30 cellular contexts compared by ENCODE assay signal in genomic region chr10:97393034-97393573, GRCh38. TPM values are rescaled to one million over a fixed set of nuclear protein-coding genes. Genes with fewer than 3 reads are reported as not detected.
DNase-seq lines count a peak whose midpoint lies in the region; ATAC-seq, FAIRE-seq and TF ChIP-seq lines count a peak whose summit lies in the region.
"Had no signal": no experiment of that assay in that cellular context is flagged by ENCODE, and none has a peak within 500 bp of the region (broad histone marks: within the 10 kb centered on the region; RNA-seq: fewer than 3 reads in every experiment).

No MANE protein-coding gene starts in this region.

- no peak for TF ChIP-seq CTCF in K562 (IDR thresholded peaks at IDR 0.05 in 2 of 3, conservative IDR thresholded peaks at IDR 0.05 in 1 of 3; ENCODE audit: insufficient read depth in 2 of 3, low read depth in 1 of 3, low read length in 3 of 3)

- WGBS in K562 (ENCODE audit: insufficient coverage, low coverage, missing lambda C conversion rate) = 94% methylated on average over 7 of the region's 8 CpGs

- no peaks in the 10 kb centered on the region for H3K79me2 ChIP-seq in K562 (ENCODE audit: control insufficient read depth, insufficient read depth, low read length)

- peaks cover 68% of the 10 kb centered on the region; the same call in 2 of the 3 replicates for H3K36me3 ChIP-seq in K562 (ENCODE audit: control insufficient read depth, insufficient read depth, low read length)

- no peaks in the 10 kb centered on the region for H3K27me3 ChIP-seq in K562 (ENCODE audit: control insufficient read depth in 2 of 2, insufficient read depth in 2 of 2, low read length in 2 of 2)
- H3K27me3 ChIP-seq: SJCRH30 had no signal

- no peaks in the 10 kb centered on the region for H3K9me1 ChIP-seq in K562 (ENCODE audit: control insufficient read depth, insufficient read depth, low read length)

- no peak for FAIRE-seq in K562 (lab: Jason Lieb, UNC)

- no peak for ATAC-seq in activated naive CD4-positive, alpha-beta T cell treated with anti-CD3 and anti-CD28 coated beads, Interleukin-2, amount 50 U/mL, for 72 hours
- ATAC-seq in K562 (no peak), GM19467 (IDR thresholded peaks at IDR 0.05; ENCODE audit: unreplicated experiment) (no peak)
- no peak for ATAC-seq in stimulated activated effector memory CD8-positive, alpha-beta T cell treated with anti-CD3 and anti-CD28 coated beads, Interleukin-12 subunit alpha, Interleukin-12 subunit beta, amount 100 ng/mL, for 72 hours
- ATAC-seq: GM23338, PC-3, Right ventricle myocardium inferior had no signal

- DNase-seq in T-helper 1 cell (no peak), K562 (ENCODE audit: extremely low read depth in 1 of 4, low spot score in 3 of 4) (no peak), DMS 273 treated with DMSO at 0.1 percent for 48 hours (lab: John Stamatoyannopoulos, UW) (no peak)
- DNase-seq in activated naive CD4-positive, alpha-beta T cell treated with anti-CD3 and anti-CD28 coated beads, Interleukin-2, amount 50 U/mL, for 72 hours (ENCODE audit: low spot score in 2 of 2) = no peak
- DNase-seq in activated naive CD4-positive, alpha-beta T cell treated with anti-CD3 and anti-CD28 coated beads, Interleukin-2, amount 50 U/mL, for 16 hours = no peak
- no peak for DNase-seq in stimulated activated effector memory CD8-positive, alpha-beta T cell treated with anti-CD3 and anti-CD28 coated beads, Interleukin-12 subunit alpha, Interleukin-12 subunit beta, amount 100 ng/mL, for 72 hours (ENCODE audit: low spot score in 2 of 2)
- DNase-seq: CD8-positive, alpha-beta memory T cell; DMS153; DND-41; H9; HFFc6; IMR-90; NCI-H1048; NCI-H1417; NCI-H1694; NCI-H2029 treated with DMSO at 0.1 percent for 48 hours; NCI-H446 treated with DMSO at 0.1 percent for 48 hours; NCI-H526; NCI-H82; NK-92 treated with Interleukin-12 subunit alpha and Interleukin-12 subunit beta, amount 100 ng/mL, for 24 hours; PC-3; SJCRH30 had no signal

- TF ChIP-seq RAD21 in K562 (CRISPR knock-in tag; conservative IDR thresholded peaks at IDR 0.05 in 1 of 2, IDR thresholded peaks at IDR 0.05 in 1 of 2) = no peak

- POLR2A ChIA-PET in K562 (lab: Yijun Ruan, JAX) = no interaction called here

- intact Hi-C loops in K562 (cut with micrococcal nuclease) = no loop called here

- BruUV-seq in K562 (replicated peaks; lab: Mats Ljungman, UMichigan) = TSS peak; percentile 22

- H3K9me3 ChIP-seq in K562 (replicated peaks; ENCODE audit: control insufficient read depth, insufficient read depth, low read depth, low read length) = no peaks in the 10 kb centered on the region
- H3K9me3 ChIP-seq: SJCRH30 had no signal

- H3K4me3 ChIP-seq in K562 = no peak overlapping the region
- H3K4me3 ChIP-seq: GM23338, SJCRH30 had no signal

- peaks cover 18% of the 10 kb centered on the region for H3K36me3 Mint-ChIP-seq in T-helper 1 cell treated with Interleukin-12 subunit alpha and Interleukin-12 subunit beta and Interleukin-4 antibody, amounts not matched to agents 30 μg/mL and 1 μg/mL, for 36 hours (ENCODE audit: low read depth)
- H3K36me3 Mint-ChIP-seq in activated naive CD4-positive, alpha-beta T cell treated with anti-CD3 and anti-CD28 coated beads, Interleukin-2, amount 50 U/mL, for 72 hours = peaks cover 13 to 22% of the 10 kb centered on the region in 2 donors
- peaks cover 91% of the 10 kb centered on the region for H3K36me3 Mint-ChIP-seq in stimulated activated effector memory CD8-positive, alpha-beta T cell treated with anti-CD3 and anti-CD28 coated beads, Interleukin-12 subunit alpha, Interleukin-12 subunit beta, amount 100 ng/mL, for 72 hours

- H3K4me2 ChIP-seq in K562 (ENCODE audit: insufficient read depth, low read length) = no peak overlapping the region
- H3K4me2 ChIP-seq: GM23338, KMS-11 had no signal

- no peak overlapping the region for H3K9ac ChIP-seq in K562 (ENCODE audit: insufficient read depth in 1 of 2, low read depth in 2 of 2, low read length in 2 of 2)
- H3K9ac ChIP-seq: KMS-11 had no signal

- no peaks in the 10 kb centered on the region for H4K20me1 ChIP-seq in K562 (replicated peaks; ENCODE audit: control insufficient read depth, insufficient read depth, low read length)

- TF ChIP-seq POLR2A in K562 (conservative IDR thresholded peaks at IDR 0.05) = no peak

- H3K27ac ChIP-seq in K562 (ENCODE audit: extremely low read depth, low read depth, low read length) = no peak overlapping the region
- H3K27ac ChIP-seq: 22Rv1, C4-2B, KMS-11, SJCRH30 had no signal

- no peak overlapping the region for H2AFZ ChIP-seq in K562 (ENCODE audit: low read depth, low read length)
- H2AFZ ChIP-seq: GM23338 had no signal

- no peak overlapping the region for H3K4me3 Mint-ChIP-seq in T-helper 1 cell treated with Interleukin-12 subunit alpha and Interleukin-12 subunit beta and Interleukin-4 antibody, amounts not matched to agents 30 μg/mL and 1 μg/mL, for 36 hours
- H3K4me3 Mint-ChIP-seq in stimulated activated effector memory CD8-positive, alpha-beta T cell treated with anti-CD3 and anti-CD28 coated beads, Interleukin-12 subunit alpha, Interleukin-12 subunit beta, amount 100 ng/mL, for 72 hours = no peak overlapping the region
- H3K4me3 Mint-ChIP-seq: B cell, GM23338, H9, HFFc6 had no signal

- H3K4me1 Mint-ChIP-seq in T-helper 1 cell treated with Interleukin-12 subunit alpha and Interleukin-12 subunit beta and Interleukin-4 antibody, amounts not matched to agents 30 μg/mL and 1 μg/mL, for 36 hours (ENCODE audit: low read depth) = peaks cover 5% of the 10 kb centered on the region
- no peaks in the 10 kb centered on the region for H3K4me1 Mint-ChIP-seq in stimulated activated effector memory CD8-positive, alpha-beta T cell treated with anti-CD3 and anti-CD28 coated beads, Interleukin-12 subunit alpha, Interleukin-12 subunit beta, amount 100 ng/mL, for 72 hours
- H3K4me1 Mint-ChIP-seq: B cell; CD8-positive, alpha-beta memory T cell; GM23338; H9 had no signal

- peak overlapping the region; percentile 45 for H3K27ac Mint-ChIP-seq in T-helper 1 cell treated with Interleukin-12 subunit alpha and Interleukin-12 subunit beta and Interleukin-4 antibody, amounts not matched to agents 30 μg/mL and 1 μg/mL, for 36 hours
- H3K27ac Mint-ChIP-seq in activated naive CD4-positive, alpha-beta T cell treated with anti-CD3 and anti-CD28 coated beads, Interleukin-2, amount 50 U/mL, for 72 hours = peak overlapping the region; percentile 41 to 88
- H3K27ac Mint-ChIP-seq in stimulated activated effector memory CD8-positive, alpha-beta T cell treated with anti-CD3 and anti-CD28 coated beads, Interleukin-12 subunit alpha, Interleukin-12 subunit beta, amount 100 ng/mL, for 72 hours = peak overlapping the region; percentile 57
- H3K27ac Mint-ChIP-seq: B cell, GM23338, HFFc6 had no signal

- H3K27me3 Mint-ChIP-seq in T-helper 1 cell treated with Interleukin-12 subunit alpha and Interleukin-12 subunit beta and Interleukin-4 antibody, amounts not matched to agents 30 μg/mL and 1 μg/mL, for 36 hours (ENCODE audit: low read depth) = no peaks in the 10 kb centered on the region
- H3K27me3 Mint-ChIP-seq: B cell; CD8-positive, alpha-beta memory T cell had no signal

- peaks cover 0 to 5% of the 10 kb centered on the region in 2 experiments; a peak in 2 of 5 replicates for H3K4me1 ChIP-seq in K562 (replicated peaks in 1 of 2; ENCODE audit: control insufficient read depth in 2 of 2, insufficient read depth in 2 of 2, low read length in 2 of 2)
- H3K4me1 ChIP-seq: SJCRH30 had no signal

- no peak for TF ChIP-seq EP300 in K562 (IDR thresholded peaks at IDR 0.05; ENCODE audit: low read length)

- CTCF ChIA-PET in K562 (lab: Yijun Ruan, JAX; ENCODE audit: low intra/inter-chr PET ratio) = no interaction called here

- H3K9me3 Mint-ChIP-seq in T-helper 1 cell treated with Interleukin-12 subunit alpha and Interleukin-12 subunit beta and Interleukin-4 antibody, amounts not matched to agents 30 μg/mL and 1 μg/mL, for 36 hours = no peaks in the 10 kb centered on the region
- no peaks in the 10 kb centered on the region for H3K9me3 Mint-ChIP-seq in activated naive CD4-positive, alpha-beta T cell treated with anti-CD3 and anti-CD28 coated beads, Interleukin-2, amount 50 U/mL, for 72 hours
- no peaks in the 10 kb centered on the region for H3K9me3 Mint-ChIP-seq in stimulated activated effector memory CD8-positive, alpha-beta T cell treated with anti-CD3 and anti-CD28 coated beads, Interleukin-12 subunit alpha, Interleukin-12 subunit beta, amount 100 ng/mL, for 72 hours
- H3K9me3 Mint-ChIP-seq: CD8-positive, alpha-beta memory T cell; GM23338; H9; HFFc6 had no signal

- in situ Hi-C loops in K562 (cut with MboI) = no loop called here

RNA-seq across cellular contexts. Expression of gene RRP12, which starts 8.0 kb away (rescaled TPM):
- 10 to 100 TPM; 41.4 to 43.1 TPM for total RNA-seq in activated naive CD4-positive, alpha-beta T cell treated with anti-CD3 and anti-CD28 coated beads, Interleukin-2, amount 50 U/mL, for 72 hours
- total RNA-seq in K562 (2011; cell fraction: chromatin; rRNA removed; ENCODE audit: low replicate concordance) = 54.2 and 134 TPM in 2 replicates
- 76.7 and 77.6 TPM in 2 replicates for total RNA-seq in K562 (2011; cell fraction: nucleolus; rRNA removed)
- 53.7 TPM in 2 replicates for total RNA-seq in K562 (2011; cell fraction: nucleoplasm; rRNA removed)
- total RNA-seq in K562 (2014; rRNA removed) = 34.7 and 50.5 TPM in 2 replicates
- 12.6 and 16.4 TPM in 2 replicates for total RNA-seq in K562 (2014; rRNA removed; fragmentation: Illumina TruSeq; extraction: Trizol)
- 21.8 and 25.4 TPM in 2 replicates for total RNA-seq in K562 (2015; rRNA removed; fragmentation: Illumina TruSeq; extraction: Trizol)
- total RNA-seq in K562 (2021) = 64.4 and 68.2 TPM in 2 replicates
- polyA plus RNA-seq in K562 (2011; rRNA removed) = 7.2 and 22.3 TPM in 2 replicates
- 6.5 and 7.3 TPM in 2 replicates for polyA plus RNA-seq in K562 (2011; cell fraction: cytosol; rRNA removed)
- polyA plus RNA-seq in K562 (2011; cell fraction: nucleus; rRNA removed) = 37.2 and 53.1 TPM in 2 replicates
- polyA plus RNA-seq in K562 (2012) = 24.9 and 37.3 TPM in 2 replicates
- 30.2 and 37.5 TPM in 2 replicates for polyA plus RNA-seq in K562 (2014; fragmentation: Illumina TruSeq; extraction: Trizol)
- polyA plus RNA-seq in K562 (2014; fragmentation: Nextera tagmentation; extraction: Ambion mirVana) = 1 to 10 TPM; 4.6 to 6.1 TPM
- 20.2 and 25.4 TPM in 2 replicates for polyA plus RNA-seq in K562 (2014; rRNA removed)
- 16.2 and 21.5 TPM in 2 replicates for polyA minus RNA-seq in K562 (2011; rRNA and poly(A)+ RNA removed)
- 29.1 and 31.1 TPM in 2 replicates for polyA minus RNA-seq in K562 (2011; cell fraction: cytosol; rRNA and poly(A)+ RNA removed)
- polyA minus RNA-seq in K562 (2011; cell fraction: nucleus; rRNA and poly(A)+ RNA removed) = 32.2 and 42.1 TPM in 2 replicates

RNA-seq across cellular contexts. Expression of gene PGAM1, which starts 32.9 kb away (rescaled TPM):
- 1,000 to 10,000 TPM in 1 of 2 donors, 100 to 1,000 TPM in 1; 610 to 1,410 TPM for total RNA-seq in activated naive CD4-positive, alpha-beta T cell treated with anti-CD3 and anti-CD28 coated beads, Interleukin-2, amount 50 U/mL, for 72 hours
- 49.1 and 72.3 TPM in 2 replicates for total RNA-seq in K562 (2011; cell fraction: chromatin; rRNA removed; ENCODE audit: low replicate concordance)
- total RNA-seq in K562 (2011; cell fraction: nucleolus; rRNA removed) = 111 and 126 TPM in 2 replicates
- total RNA-seq in K562 (2011; cell fraction: nucleoplasm; rRNA removed) = 107 and 112 TPM in 2 replicates
- total RNA-seq in K562 (2014; rRNA removed) (280 and 406 TPM in 2 replicates), K562 (2014; rRNA removed; fragmentation: Illumina TruSeq; extraction: Trizol) (256 and 269 TPM in 2 replicates), K562 (2015; rRNA removed; fragmentation: Illumina TruSeq; extraction: Trizol) (264 and 273 TPM in 2 replicates), K562 (2021) (319 and 328 TPM in 2 replicates)
- polyA plus RNA-seq in K562 (2011; rRNA removed) (559 and 605 TPM in 2 replicates), K562 (2014; fragmentation: Illumina TruSeq; extraction: Trizol) (311 and 316 TPM in 2 replicates), K562 (2014; fragmentation: Nextera tagmentation; extraction: Ambion mirVana) (10 to 100 TPM; 40.3 to 80.0 TPM), K562 (2014; rRNA removed) (261 and 274 TPM in 2 replicates)
- polyA plus RNA-seq in K562 (2011; cell fraction: cytosol; rRNA removed) = 543 and 578 TPM in 2 replicates
- 137 and 198 TPM in 2 replicates for polyA plus RNA-seq in K562 (2011; cell fraction: nucleus; rRNA removed)
- 216 and 339 TPM in 2 replicates for polyA plus RNA-seq in K562 (2012)
- polyA minus RNA-seq in K562 (2011; rRNA and poly(A)+ RNA removed) = 361 and 367 TPM in 2 replicates
- 206 and 242 TPM in 2 replicates for polyA minus RNA-seq in K562 (2011; cell fraction: cytosol; rRNA and poly(A)+ RNA removed)
- polyA minus RNA-seq in K562 (2011; cell fraction: nucleus; rRNA and poly(A)+ RNA removed) = 45.9 and 97.3 TPM in 2 replicates

RNA-seq across cellular contexts. Expression of gene EXOSC1, which starts 52.7 kb away (rescaled TPM):
- 10 to 100 TPM; 41.3 to 58.0 TPM for total RNA-seq in activated naive CD4-positive, alpha-beta T cell treated with anti-CD3 and anti-CD28 coated beads, Interleukin-2, amount 50 U/mL, for 72 hours
- total RNA-seq in K562 (2011; cell fraction: chromatin; rRNA removed; ENCODE audit: low replicate concordance) = 20.2 and 33.3 TPM in 2 replicates
- total RNA-seq in K562 (2011; cell fraction: nucleolus; rRNA removed) = 15.0 and 19.0 TPM in 2 replicates
- total RNA-seq in K562 (2011; cell fraction: nucleoplasm; rRNA removed) = 29.5 and 49.3 TPM in 2 replicates
- total RNA-seq in K562 (2014; rRNA removed) (46.8 and 47.2 TPM in 2 replicates), K562 (2014; rRNA removed; fragmentation: Illumina TruSeq; extraction: Trizol) (52.1 and 53.4 TPM in 2 replicates), K562 (2015; rRNA removed; fragmentation: Illumina TruSeq; extraction: Trizol) (51.0 and 52.2 TPM in 2 replicates), K562 (2021) (44.3 and 44.9 TPM in 2 replicates)
- polyA plus RNA-seq in K562 (2011; rRNA removed) (61.0 and 69.7 TPM in 2 replicates), K562 (2014; fragmentation: Illumina TruSeq; extraction: Trizol) (68.3 and 82.3 TPM in 2 replicates), K562 (2014; fragmentation: Nextera tagmentation; extraction: Ambion mirVana) (100 to 1,000 TPM; 112 to 117 TPM), K562 (2014; rRNA removed) (65.1 and 67.0 TPM in 2 replicates)
- polyA plus RNA-seq in K562 (2011; cell fraction: cytosol; rRNA removed) = 62.6 and 63.5 TPM in 2 replicates
- polyA plus RNA-seq in K562 (2011; cell fraction: nucleus; rRNA removed) = 27.5 and 30.1 TPM in 2 replicates
- polyA plus RNA-seq in K562 (2012) = 55.4 and 63.8 TPM in 2 replicates
- 30.4 and 33.7 TPM in 2 replicates for polyA minus RNA-seq in K562 (2011; rRNA and poly(A)+ RNA removed)
- polyA minus RNA-seq in K562 (2011; cell fraction: cytosol; rRNA and poly(A)+ RNA removed) = 11.4 and 14.8 TPM in 2 replicates
- 8.6 and 13.6 TPM in 2 replicates for polyA minus RNA-seq in K562 (2011; cell fraction: nucleus; rRNA and poly(A)+ RNA removed)

RNA-seq across cellular contexts. Expression of gene ZDHHC16, which starts 52.9 kb away (rescaled TPM):
- total RNA-seq in activated naive CD4-positive, alpha-beta T cell treated with anti-CD3 and anti-CD28 coated beads, Interleukin-2, amount 50 U/mL, for 72 hours = 10 to 100 TPM; 25.4 to 45.0 TPM
- total RNA-seq in K562 (2011; cell fraction: chromatin; rRNA removed; ENCODE audit: low replicate concordance) = 44.6 and 82.7 TPM in 2 replicates
- total RNA-seq in K562 (2011; cell fraction: nucleolus; rRNA removed) = 61.3 and 65.7 TPM in 2 replicates
- 79.0 and 86.9 TPM in 2 replicates for total RNA-seq in K562 (2011; cell fraction: nucleoplasm; rRNA removed)
- total RNA-seq in K562 (2014; rRNA removed) (13.1 and 19.5 TPM in 2 replicates), K562 (2014; rRNA removed; fragmentation: Illumina TruSeq; extraction: Trizol) (21.1 and 21.7 TPM in 2 replicates), K562 (2015; rRNA removed; fragmentation: Illumina TruSeq; extraction: Trizol) (22.4 and 22.9 TPM in 2 replicates), K562 (2021) (21.3 and 21.4 TPM in 2 replicates)
- polyA plus RNA-seq in K562 (2011; rRNA removed) (29.4 and 30.9 TPM in 2 replicates), K562 (2014; fragmentation: Illumina TruSeq; extraction: Trizol) (31.7 and 33.8 TPM in 2 replicates), K562 (2014; fragmentation: Nextera tagmentation; extraction: Ambion mirVana) (10 to 100 TPM; 12.5 to 14.2 TPM), K562 (2014; rRNA removed) (18.6 and 22.9 TPM in 2 replicates)
- 47.2 and 64.5 TPM in 2 replicates for polyA plus RNA-seq in K562 (2011; cell fraction: cytosol; rRNA removed)
- polyA plus RNA-seq in K562 (2011; cell fraction: nucleus; rRNA removed) = 58.5 and 58.8 TPM in 2 replicates
- 14.2 and 15.7 TPM in 2 replicates for polyA plus RNA-seq in K562 (2012)
- 39.0 and 49.8 TPM in 2 replicates for polyA minus RNA-seq in K562 (2011; rRNA and poly(A)+ RNA removed)
- 14.3 and 20.3 TPM in 2 replicates for polyA minus RNA-seq in K562 (2011; cell fraction: cytosol; rRNA and poly(A)+ RNA removed)
- 17.0 and 26.9 TPM in 2 replicates for polyA minus RNA-seq in K562 (2011; cell fraction: nucleus; rRNA and poly(A)+ RNA removed)

RNA-seq across cellular contexts. Expression of gene FRAT2, which starts 58.6 kb away (rescaled TPM):
- 10 to 100 TPM in 1 of 2 donors, 1 to 10 TPM in 1; 6.9 to 12.5 TPM for total RNA-seq in activated naive CD4-positive, alpha-beta T cell treated with anti-CD3 and anti-CD28 coated beads, Interleukin-2, amount 50 U/mL, for 72 hours
- total RNA-seq in K562 (2011; cell fraction: chromatin; rRNA removed; ENCODE audit: low replicate concordance) = 5.7 and 5.9 TPM in 2 replicates
- total RNA-seq in K562 (2011; cell fraction: nucleolus; rRNA removed) = 8.5 and 8.7 TPM in 2 replicates
- 7.8 and 7.9 TPM in 2 replicates for total RNA-seq in K562 (2011; cell fraction: nucleoplasm; rRNA removed)
- total RNA-seq in K562 (2014; rRNA removed) = 29.1 and 29.6 TPM in 2 replicates
- 19.5 and 24.2 TPM in 2 replicates for total RNA-seq in K562 (2014; rRNA removed; fragmentation: Illumina TruSeq; extraction: Trizol)
- total RNA-seq in K562 (2015; rRNA removed; fragmentation: Illumina TruSeq; extraction: Trizol) = 18.1 and 19.1 TPM in 2 replicates
- 27.2 and 31.7 TPM in 2 replicates for total RNA-seq in K562 (2021)
- 9.9 and 14.1 TPM in 2 replicates for polyA plus RNA-seq in K562 (2011; rRNA removed)
- 13.8 and 18.7 TPM in 2 replicates for polyA plus RNA-seq in K562 (2011; cell fraction: cytosol; rRNA removed)
- polyA plus RNA-seq in K562 (2011; cell fraction: nucleus; rRNA removed) = 7.4 and 7.5 TPM in 2 replicates
- polyA plus RNA-seq in K562 (2012) = 11.5 and 14.1 TPM in 2 replicates
- 22.6 and 24.5 TPM in 2 replicates for polyA plus RNA-seq in K562 (2014; fragmentation: Illumina TruSeq; extraction: Trizol)
- polyA plus RNA-seq in K562 (2014; fragmentation: Nextera tagmentation; extraction: Ambion mirVana) = 1 to 10 TPM; 4.3 to 5.3 TPM
- polyA plus RNA-seq in K562 (2014; rRNA removed) = 26.2 and 27.0 TPM in 2 replicates
- polyA minus RNA-seq in K562 (2011; rRNA and poly(A)+ RNA removed) = 9.1 and 9.8 TPM in 2 replicates
- 5.7 and 5.9 TPM in 2 replicates for polyA minus RNA-seq in K562 (2011; cell fraction: cytosol; rRNA and poly(A)+ RNA removed)
- 3.4 and 5.4 TPM in 2 replicates for polyA minus RNA-seq in K562 (2011; cell fraction: nucleus; rRNA and poly(A)+ RNA removed)
